ENCODE assay signal across 15 cellular contexts in genomic region chr15:83955806-83956265, GRCh38.
A peak's percentile ranks its signal among the peaks of the same experiment; 100 is the strongest.
DNase-seq lines count a peak whose midpoint lies in the region; ATAC-seq, FAIRE-seq and TF ChIP-seq lines count a peak whose summit lies in the region.
"Had no signal": no experiment of that assay in that cellular context is flagged by ENCODE, and none has a peak within 500 bp of the region (broad histone marks: within the 10 kb centered on the region; RNA-seq: fewer than 3 reads in every experiment).

No MANE protein-coding gene starts in this region.

- CTCF ChIA-PET in activated CD8-positive, alpha-beta T cell treated with anti-CD3 and anti-CD28 coated beads, Interleukin-2, amount 10 ng/mL, durations not matched to agents 7 days and 5 days (lab: Charles Lee) = no interaction called here

- POLR2A ChIA-PET in activated CD8-positive, alpha-beta T cell treated with anti-CD3 and anti-CD28 coated beads, Interleukin-2, amount 10 ng/mL, durations not matched to agents 7 days and 5 days (lab: Charles Lee) = no interaction called here

- H3K27ac Mint-ChIP-seq in activated CD8-positive, alpha-beta T cell treated with anti-CD3 and anti-CD28 coated beads, Interleukin-2, amount 10 ng/mL, durations not matched to agents 7 days and 5 days = no peak overlapping the region

- H3K36me3 Mint-ChIP-seq in activated CD8-positive, alpha-beta T cell treated with anti-CD3 and anti-CD28 coated beads, Interleukin-2, amount 10 ng/mL, durations not matched to agents 7 days and 5 days (ENCODE audit: low read depth) = no peaks in the 10 kb centered on the region

- no peak overlapping the region for H3K4me3 Mint-ChIP-seq in activated CD8-positive, alpha-beta T cell treated with anti-CD3 and anti-CD28 coated beads, Interleukin-2, amount 10 ng/mL, durations not matched to agents 7 days and 5 days

- no peaks in the 10 kb centered on the region for H3K4me1 Mint-ChIP-seq in activated CD8-positive, alpha-beta T cell treated with anti-CD3 and anti-CD28 coated beads, Interleukin-2, amount 10 ng/mL, durations not matched to agents 7 days and 5 days (ENCODE audit: low read depth)

- no peaks in the 10 kb centered on the region for H3K27me3 ChIP-seq in bronchial epithelial cell (ENCODE audit: control insufficient read depth, insufficient read depth, low read length)
- H3K27me3 ChIP-seq: SJSA1, vagina had no signal

- ATAC-seq in GM18909 (IDR thresholded peaks at IDR 0.05; ENCODE audit: poor library complexity, unreplicated experiment) (peak; percentile 98), GM21786 (IDR thresholded peaks at IDR 0.05; ENCODE audit: unreplicated experiment) (peak; percentile 95), HG03342 (IDR thresholded peaks at IDR 0.05; ENCODE audit: unreplicated experiment) (peak; percentile 98)
- no peak for ATAC-seq in activated CD8-positive, alpha-beta T cell treated with anti-CD3 and anti-CD28 coated beads, Interleukin-2, amount 10 ng/mL, durations not matched to agents 7 days and 5 days

- peak; percentile 70 for FAIRE-seq in bronchial epithelial cell (lab: Jason Lieb, UNC)
- FAIRE-seq: astrocyte had no signal

- DNase-seq in bronchial epithelial cell (ENCODE audit: low read depth) (no peak), HK-2 (ENCODE audit: unreplicated experiment) (no peak), Kasumi-1 (lab: John Stamatoyannopoulos, UW) (no peak), NCI-H526 (lab: John Stamatoyannopoulos, UW) (no peak)
- DNase-seq in activated CD8-positive, alpha-beta T cell treated with anti-CD3 and anti-CD28 coated beads, Interleukin-2, amount 10 ng/mL, durations not matched to agents 7 days and 5 days = no peak
- DNase-seq: activated CD8-positive, alpha-beta memory T cell treated with anti-CD3 and anti-CD28 coated beads for 24 hours; Caco-2; H7; NCI-H1436 had no signal

- no peak overlapping the region for H3K4me3 ChIP-seq in bronchial epithelial cell (ENCODE audit: low read depth, low read length)
- H3K4me3 ChIP-seq: SJSA1, vagina had no signal

- peaks cover 2% of the 10 kb centered on the region for H3K27me3 Mint-ChIP-seq in activated CD8-positive, alpha-beta T cell treated with anti-CD3 and anti-CD28 coated beads, Interleukin-2, amount 10 ng/mL, durations not matched to agents 7 days and 5 days (ENCODE audit: low read depth)

- H3K36me3 ChIP-seq in bronchial epithelial cell (ENCODE audit: control insufficient read depth, insufficient read depth, low read length) = no peaks in the 10 kb centered on the region
- H3K36me3 ChIP-seq: SJSA1, vagina had no signal

- TF ChIP-seq CTCF in bronchial epithelial cell (IDR thresholded peaks at IDR 0.05; ENCODE audit: insufficient read depth, low read length, severe bottlenecking) = no peak

- H3K9me3 Mint-ChIP-seq in activated CD8-positive, alpha-beta T cell treated with anti-CD3 and anti-CD28 coated beads, Interleukin-2, amount 10 ng/mL, durations not matched to agents 7 days and 5 days (ENCODE audit: insufficient read depth) = no peaks in the 10 kb centered on the region
